18 cellular contexts compared by ENCODE assay signal in the genomic region with DNA sequence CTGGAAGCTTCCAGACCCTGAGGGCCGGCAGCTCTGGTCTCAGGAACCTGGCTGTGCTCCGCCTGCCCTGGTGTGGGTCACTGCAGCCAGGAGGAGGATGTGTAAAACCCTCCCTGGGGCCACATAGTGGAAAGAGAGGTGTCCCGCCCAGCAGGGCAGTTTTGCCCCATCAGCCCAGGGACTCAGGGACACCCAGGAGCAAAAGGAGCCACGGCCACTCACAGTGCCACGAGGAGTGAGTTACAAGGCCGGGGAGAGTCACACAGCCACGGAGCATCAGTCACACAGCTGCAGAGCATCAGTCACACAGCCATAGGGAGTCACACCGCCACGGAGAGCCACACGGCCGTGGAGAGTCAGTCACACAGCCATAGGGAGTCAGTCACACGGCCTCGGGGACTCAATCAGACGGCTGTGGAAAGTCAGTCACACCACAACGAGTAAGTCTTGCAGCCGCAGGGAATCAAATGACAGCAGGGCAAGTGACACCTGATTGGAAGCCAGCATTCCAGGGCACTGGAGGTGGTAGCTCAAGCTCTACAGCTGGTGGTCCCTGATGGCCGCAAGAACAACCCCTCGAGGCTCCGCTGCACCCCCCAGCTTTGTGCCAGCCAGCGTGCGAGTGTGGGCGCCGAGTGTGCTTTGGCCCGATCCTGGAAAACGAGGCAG.
A peak's percentile ranks its signal among the peaks of the same experiment; 100 is the strongest.
DNase-seq lines count a peak whose midpoint lies in the region; ATAC-seq and TF ChIP-seq lines count a peak whose summit lies in the region.
"Had no signal": no experiment of that assay in that cellular context is flagged by ENCODE, and none has a peak within 500 bp of the region (broad histone marks: within the 10 kb centered on the region; RNA-seq: fewer than 3 reads in every experiment).

No MANE protein-coding gene starts in this region.

- no peak overlapping the region for H3K27ac ChIP-seq in RWPE2 (ENCODE audit: poor library complexity, severe bottlenecking)
- H3K27ac ChIP-seq in heart right ventricle: no peak overlapping the region
- no peak overlapping the region for H3K27ac ChIP-seq in lower lobe of right lung
- H3K27ac ChIP-seq: GM23248 had no signal

- H3K36me3 Mint-ChIP-seq in progenitor cell of endocrine pancreas (ENCODE audit: insufficient read depth): no peaks in the 10 kb centered on the region

- ATAC-seq in RWPE2 (ENCODE audit: low read depth) (no peak), heart right ventricle (peak in 5 of 8 donors; percentile 16 to 37 (median 20)), lower lobe of right lung (peak; percentile 51 to 55), GM18867 (IDR thresholded peaks at IDR 0.05; ENCODE audit: unreplicated experiment) (no peak), HG02938 (IDR thresholded peaks at IDR 0.05; ENCODE audit: unreplicated experiment) (no peak)

- no peak overlapping the region for H3K4me3 Mint-ChIP-seq in progenitor cell of endocrine pancreas (ENCODE audit: low read depth)
- H3K4me3 Mint-ChIP-seq: CD4-positive, alpha-beta T cell had no signal

- H3K27ac Mint-ChIP-seq in progenitor cell of endocrine pancreas: peak overlapping the region; percentile 37
- H3K27ac Mint-ChIP-seq: CD4-positive, alpha-beta T cell had no signal

- intact Hi-C loops in heart right ventricle (cut with DNase I): no loop called here
- intact Hi-C loops in lower lobe of right lung (cut with DNase I): no loop called here

- 79 to 88% methylated on average over 25 of the region's 25 CpGs for WGBS in heart right ventricle, 2 donors

- H3K9me3 ChIP-seq in RWPE2 (ENCODE audit: severe bottlenecking) (no peaks in the 10 kb centered on the region), heart right ventricle (no peaks in the 10 kb centered on the region), lower lobe of right lung (no peaks in the 10 kb centered on the region)
- H3K9me3 ChIP-seq: Caco-2 had no signal

- TF ChIP-seq CTCF in RWPE2 (IDR thresholded peaks at IDR 0.05; ENCODE audit: poor library complexity, severe bottlenecking): no peak
- no peak for TF ChIP-seq CTCF in heart right ventricle (IDR thresholded peaks at IDR 0.05)
- no peak for TF ChIP-seq CTCF in lower lobe of right lung (IDR thresholded peaks at IDR 0.05)
- no peak for TF ChIP-seq CTCF in progenitor cell of endocrine pancreas (IDR thresholded peaks at IDR 0.05; ENCODE audit: unreplicated experiment)

- H3K27me3 ChIP-seq in RWPE2 (ENCODE audit: insufficient read depth, poor library complexity, severe bottlenecking): no peaks in the 10 kb centered on the region
- peaks cover 0 to 6% (median 0%) of the 10 kb centered on the region in 7 donors for H3K27me3 ChIP-seq in heart right ventricle
- H3K27me3 ChIP-seq in lower lobe of right lung (ENCODE audit: low read depth): no peaks in the 10 kb centered on the region

- H3K4me3 ChIP-seq in RWPE2 (ENCODE audit: severe bottlenecking) (no peak overlapping the region), heart right ventricle (no peak overlapping the region), lower lobe of right lung (no peak overlapping the region)
- H3K4me3 ChIP-seq: GM23248 had no signal

- H3K27me3 Mint-ChIP-seq in progenitor cell of endocrine pancreas: peaks cover 26% of the 10 kb centered on the region
- H3K27me3 Mint-ChIP-seq: CD4-positive, alpha-beta T cell had no signal

- no peaks in the 10 kb centered on the region for H3K9me3 Mint-ChIP-seq in progenitor cell of endocrine pancreas (ENCODE audit: low read depth)
- H3K9me3 Mint-ChIP-seq: CD4-positive, alpha-beta T cell had no signal

- H3K36me3 ChIP-seq in RWPE2 (ENCODE audit: low read depth) (no peaks in the 10 kb centered on the region), heart right ventricle (no peaks in the 10 kb centered on the region), lower lobe of right lung (no peaks in the 10 kb centered on the region)

- H3K4me1 ChIP-seq in RWPE2 (ENCODE audit: insufficient read depth, poor library complexity, severe bottlenecking) (peaks cover 39% of the 10 kb centered on the region), heart right ventricle (peaks cover 0 to 11% (median 5%) of the 10 kb centered on the region in 9 donors), lower lobe of right lung (peaks cover 4% of the 10 kb centered on the region)
- H3K4me1 ChIP-seq: Caco-2 had no signal

- H3K4me1 Mint-ChIP-seq in progenitor cell of endocrine pancreas (ENCODE audit: low read depth): peaks cover 24% of the 10 kb centered on the region

- DNase-seq in RWPE2 (ENCODE audit: low spot score) (peak; percentile 30), heart right ventricle (no peak), lower lobe of right lung (no peak), progenitor cell of endocrine pancreas (ENCODE audit: low spot score, unreplicated experiment) (no peak), dedifferentiated amniotic fluid mesenchymal stem cell (ENCODE audit: extremely low spot score) (no peak), Ammon's horn (ENCODE audit: low spot score) (no peak)
- DNase-seq: Caco-2; CD4-positive, alpha-beta T cell; GDM1; GM23248; HCEC 1CT; NCI-H1105; NCI-H1694 treated with DMSO at 0.1 percent for 48 hours; NCI-H510A; NCI-H82; OCI-M1 had no signal

Comparison
In these comparisons a context has a peak if more than half of its experiments do, and no peak if none do; other contexts are left out.
1. ATAC-seq: peak in heart right ventricle (5 of 8) and lower lobe of right lung (2 of 2); none in RWPE2 (single experiment), GM18867 (single experiment) and HG02938 (single experiment).